Comparison of ENCODE assay signal across 8 cellular contexts in the genomic region with DNA sequence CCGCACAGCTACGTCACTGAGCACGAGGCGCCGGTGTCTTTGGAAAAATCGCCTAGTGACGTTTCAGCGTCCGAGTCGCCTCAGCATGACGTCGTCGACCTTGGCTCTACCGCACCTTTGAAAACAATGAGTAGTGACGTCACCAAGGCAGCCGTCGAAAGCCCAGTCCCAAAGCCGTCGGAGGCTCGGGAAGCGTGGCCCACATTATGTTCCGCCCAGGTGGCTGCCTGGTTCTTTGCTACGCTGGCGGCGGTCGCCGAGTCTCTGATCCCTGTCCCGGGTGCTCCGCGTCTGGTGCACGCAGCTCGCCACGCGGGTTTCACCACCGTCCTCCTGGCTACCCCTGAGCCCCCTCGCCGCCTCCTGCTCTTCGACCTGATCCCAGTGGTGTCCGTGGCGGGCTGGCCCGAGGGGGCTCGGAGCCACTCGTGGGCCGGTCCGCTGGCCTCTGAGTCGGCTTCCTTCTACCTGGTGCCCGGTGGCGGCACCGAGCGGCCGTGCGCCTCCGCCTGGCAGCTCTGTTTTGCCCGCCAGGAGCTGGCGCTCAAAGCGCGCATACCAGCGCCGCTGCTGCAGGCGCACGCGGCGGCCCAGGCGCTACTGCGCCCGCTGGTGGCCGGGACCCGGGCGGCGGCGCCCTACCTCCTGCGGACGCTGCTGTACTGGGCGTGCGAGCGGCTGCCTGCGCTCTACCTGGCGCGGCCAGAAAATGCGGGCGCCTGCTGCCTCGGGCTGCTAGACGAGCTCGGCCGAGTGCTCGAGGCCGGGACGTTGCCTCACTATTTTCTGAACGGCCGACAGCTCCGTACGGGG. TPM values are rescaled to one million over a fixed set of nuclear protein-coding genes. Genes with fewer than 3 reads are reported as not detected.
DNase-seq lines count a peak whose midpoint lies in the region; ATAC-seq and TF ChIP-seq lines count a peak whose summit lies in the region.

No MANE protein-coding gene starts in this region.

- H3K27me3 ChIP-seq in spleen (replicated peaks in 1 of 7), result peaks cover 0 to 46% (median 28%) of the 10 kb centered on the region in 7 donors

- TF ChIP-seq CTCF in spleen (IDR thresholded peaks at IDR 0.05 in 8 of 11, conservative IDR thresholded peaks at IDR 0.05 in 3 of 11), result peak; percentile 35 to 95 (median 83)

- H3K4me1 ChIP-seq in spleen, result peaks cover 31 to 68% (median 58%) of the 10 kb centered on the region in 6 donors

- intact Hi-C loops in spleen (cut with DNase I; ENCODE audit: low total_unique reads), result loop anchor here (5.0 kb wide), 2 partner anchors 79 to 126 kb away; partner anchors contain the start of genes SENP3 and TMEM95

- H3K9me3 ChIP-seq in spleen, result no peaks in the 10 kb centered on the region

- no peaks in the 10 kb centered on the region for H3K36me3 ChIP-seq in spleen

- 11 to 28% (median 16%) methylated on average over 37 to 92 of the region's 92 CpGs for WGBS in spleen, 5 donors

- ATAC-seq in GM18868 (IDR thresholded peaks at IDR 0.05; ENCODE audit: unreplicated experiment) (peak; percentile 38), GM21786 (IDR thresholded peaks at IDR 0.05; ENCODE audit: unreplicated experiment) (no peak)

- no peak overlapping the region for H3K27ac ChIP-seq in caudate nucleus (ENCODE audit: low read depth, low read length)
- peak overlapping the region; percentile 48 to 93 (median 87) for H3K27ac ChIP-seq in spleen

- peak overlapping the region; percentile 10 to 84 (median 70) for H3K4me3 ChIP-seq in spleen

- DNase-seq in 8988T (peak; percentile 71), NCI-H2171 treated with DMSO at 0.1 percent for 48 hours (lab: John Stamatoyannopoulos, UW) (peak; percentile 77), caudate nucleus (lab: John Stamatoyannopoulos, UW) (peak in 54 of 61 donors; percentile 12 to 78 (median 52)), iris pigment epithelial cell (ENCODE audit: low read depth) (peak; percentile 72), spleen (peak; percentile 97)
- DNase-seq in activated CD4-positive, CD25-positive, alpha-beta regulatory T cell (lab: John Stamatoyannopoulos, UW), result peak; percentile 48 to 76 (median 68)

- no peak for TF ChIP-seq POLR2A in spleen (IDR thresholded peaks at IDR 0.05)

RNA-seq across cellular contexts. Expression of gene TMEM102, which starts 1.5 kb away (rescaled TPM):
- total RNA-seq in spleen, result 10 to 100 TPM in 5 of 7 donors, 1 to 10 TPM in 2; 7.1 to 17.4 (median 10.9) TPM
- polyA plus RNA-seq in spleen, result 1 to 10 TPM; 4.7 to 9.8 (median 7.8) TPM

RNA-seq across cellular contexts. Expression of gene FGF11, which starts 2.5 kb away (rescaled TPM):
- 1 to 10 TPM; 1.0 to 5.5 (median 3.2) TPM for total RNA-seq in spleen
- 1 to 10 TPM; 1.5 to 3.5 (median 2.0) TPM for polyA plus RNA-seq in spleen

RNA-seq across cellular contexts. Expression of gene CHRNB1, which starts 8.1 kb away (rescaled TPM):
- 10 to 100 TPM in 5 of 7 donors, 1 to 10 TPM in 2; 7.3 to 12.9 (median 11.4) TPM for total RNA-seq in spleen
- polyA plus RNA-seq in spleen, result 10 to 100 TPM in 2 of 3 donors, 1 to 10 TPM in 1; 7.3 to 12.4 (median 11.1) TPM

RNA-seq across cellular contexts. Expression of gene SPEM3, which starts 8.1 kb away (rescaled TPM):
- total RNA-seq in spleen, result not detected
- polyA plus RNA-seq in spleen, result not detected

RNA-seq across cellular contexts. Expression of gene SPEM2, which starts 11.3 kb away (rescaled TPM):
- total RNA-seq in spleen, result not detected
- not detected for polyA plus RNA-seq in spleen
